22 cellular contexts compared by ENCODE assay signal in genomic region chr21:41509733-41510132, GRCh38. TPM values are rescaled to one million over a fixed set of nuclear protein-coding genes. Genes with fewer than 3 reads are reported as not detected.
"Had no signal": no experiment of that assay in that cellular context is flagged by ENCODE, and none has a peak within 500 bp of the region (broad histone marks: within the 10 kb centered on the region; RNA-seq: fewer than 3 reads in every experiment).

No MANE protein-coding gene starts in this region.

- H3K4me3 ChIP-seq: gastrocnemius medialis, neural progenitor cell, smooth muscle cell, suprapubic skin, tibial artery had no signal

- H3K36me3 ChIP-seq: gastrocnemius medialis, neural progenitor cell, suprapubic skin, tibial artery had no signal

- ATAC-seq: activated CD8-positive, alpha-beta T cell treated with anti-CD3 and anti-CD28 coated beads for 36 hours; activated naive CD8-positive, alpha-beta T cell treated with anti-CD3 and anti-CD28 coated beads, Interleukin-2, amount 50 U/mL, for 24 hours; activated T-cell treated with anti-CD3 and anti-CD28 coated beads, Interleukin-2, amount 50 U/mL, for 4 hours; activated T-helper 17 cell treated with anti-CD3 and anti-CD28 coated beads, Interleukin-2, amount 50 U/mL, for 72 hours; gastrocnemius medialis; naive thymus-derived CD4-positive, alpha-beta T cell; sciatic nerve; stimulated activated naive B cell treated with anti-CD40 and anti-IgM and Interleukin-4, amounts not matched to agents 10 μg/mL and 1 μg/mL and 100 μg/mL, for 72 hours had no signal

- H3K27ac ChIP-seq: gastrocnemius medialis, neural progenitor cell, suprapubic skin, tibial artery had no signal

- H3K9me3 ChIP-seq: gastrocnemius medialis, suprapubic skin, tibial artery had no signal

- DNase-seq: activated B cell treated with CpG ODN at 0.5 μM for 24 hours; activated CD4-positive, alpha-beta T cell treated with anti-CD3 and anti-CD28 coated beads, Interleukin-2, amount 50 U/mL, for 1 hour; activated CD8-positive, alpha-beta T cell treated with anti-CD3 and anti-CD28 coated beads for 36 hours; activated naive CD8-positive, alpha-beta T cell treated with anti-CD3 and anti-CD28 coated beads, Interleukin-2, amount 50 U/mL, for 24 hours; activated T-cell treated with anti-CD3 and anti-CD28 coated beads, Interleukin-2, amount 50 U/mL, for 4 hours; effector CD8-positive, alpha-beta T cell; gastrocnemius medialis; glutamatergic neuron; islet precursor cell; naive thymus-derived CD4-positive, alpha-beta T cell; posterior cingulate gyrus; stimulated activated CD4-positive, alpha-beta T cell treated with anti-CD3 and anti-CD28 coated beads, Interleukin-1b, Interleukin-23, amount 100 ng/mL, for 48 hours; stimulated activated naive B cell treated with anti-CD40 and anti-IgM and Interleukin-4, amounts not matched to agents 10 μg/mL and 1 μg/mL and 100 μg/mL, for 72 hours; T-helper 2 cell; tibial artery had no signal

RNA-seq across cellular contexts. Expression of gene TMPRSS2, which starts 1.8 kb away (rescaled TPM):
- total RNA-seq: activated B cell treated with CpG ODN at 0.5 μM for 24 hours; activated CD8-positive, alpha-beta T cell treated with anti-CD3 and anti-CD28 coated beads for 36 hours; activated T-helper 17 cell treated with anti-CD3 and anti-CD28 coated beads, Interleukin-2, amount 50 U/mL, for 72 hours; dermis microvascular lymphatic vessel endothelial cell; naive thymus-derived CD4-positive, alpha-beta T cell; omental fat pad had no signal
- polyA plus RNA-seq: naive thymus-derived CD4-positive, alpha-beta T cell had no signal
